Comparison of ENCODE assay signal across 26 cellular contexts in genomic region chr20:2610326-2610725, GRCh38.
"Had no signal": no experiment of that assay in that cellular context is flagged by ENCODE, and none has a peak within 500 bp of the region (broad histone marks: within the 10 kb centered on the region; RNA-seq: fewer than 3 reads in every experiment).

No MANE protein-coding gene starts in this region.

- H3K4me3 ChIP-seq: MG63 had no signal

- DNase-seq: Karpas-422, Kasumi-1, MG63, MM.1S, MV-4-11, NCI-H1048, NCI-H1105, NCI-H1105 treated with DMSO at 0.1 percent for 48 hours, NCI-H1417 treated with DMSO at 0.1 percent for 48 hours, NCI-H1436, NCI-H1436 treated with DMSO at 0.1 percent for 48 hours, NCI-H146, NCI-H187, NCI-H187 treated with DMSO at 0.1 percent for 48 hours, NCI-H1930, NCI-H2029, NCI-H2029 treated with DMSO at 0.1 percent for 48 hours, NCI-H2081, NCI-H2081 treated with DMSO at 0.1 percent for 48 hours, NCI-H2107, NCI-H2227 treated with DMSO at 0.1 percent for 48 hours, NCI-H226, NCI-H446, NCI-H446 treated with DMSO at 0.1 percent for 48 hours, NCI-H510A, NCI-H510A treated with DMSO at 0.1 percent for 48 hours had no signal

- H3K27me3 ChIP-seq: MG63 had no signal

- H3K36me3 ChIP-seq: MG63 had no signal

- H3K9me3 ChIP-seq: MG63 had no signal
